ENCODE assay signal across 2 cellular contexts in the genomic region with DNA sequence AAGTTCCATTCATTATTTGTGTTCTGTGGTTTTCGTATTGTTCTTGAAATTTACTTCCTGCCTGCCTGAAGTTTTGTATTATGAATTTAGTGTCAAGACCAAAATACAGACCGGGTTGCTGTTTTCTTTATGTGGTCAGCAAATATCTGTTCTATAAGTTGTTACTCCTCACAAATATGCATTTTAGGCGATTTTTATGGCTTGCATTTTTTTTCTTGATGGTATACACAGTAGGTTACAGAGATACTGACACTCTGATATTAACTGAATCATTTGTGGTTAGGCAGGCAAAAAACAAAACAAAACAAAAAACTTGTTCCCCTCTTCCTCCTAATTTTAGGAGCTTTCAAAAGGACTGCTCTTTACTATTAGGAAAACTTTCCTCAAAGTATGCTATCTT.
TF ChIP-seq lines count a peak whose summit lies in the region.

No MANE protein-coding gene starts in this region.

TF ChIP-seq in A549, 52 proteins besides CTCF, POLR2A, EP300 and RAD21:
- TF ChIP-seq NR3C1 (IDR thresholded peaks at IDR 0.05) (no peak), MAFK (IDR thresholded peaks at IDR 0.05; ENCODE audit: partially characterized antibody) (peak; percentile 9)
TF ChIP-seq in A549: peak in this region for 1.

TF ChIP-seq in GM12878, 131 proteins besides CTCF, POLR2A, EP300 and RAD21:
- TF ChIP-seq IRF4 (IDR thresholded peaks at IDR 0.05; ENCODE audit: low read depth, low read length) (no peak), PBX3 (IDR thresholded peaks at IDR 0.05; ENCODE audit: insufficient replicate concordance, low read depth, low read length) (no peak), ATF7 (IDR thresholded peaks at IDR 0.05; ENCODE audit: low read depth) (no peak), CHD1 (IDR thresholded peaks at IDR 0.05; ENCODE audit: low read depth, low read length) (no peak)
